Comparison of ENCODE assay signal across 18 cellular contexts in genomic region chr21:41402796-41403195, GRCh38. TPM values are rescaled to one million over a fixed set of nuclear protein-coding genes. Genes with fewer than 3 reads are reported as not detected.
DNase-seq lines count a peak whose midpoint lies in the region; ATAC-seq, FAIRE-seq and TF ChIP-seq lines count a peak whose summit lies in the region.
"Had no signal": no experiment of that assay in that cellular context is flagged by ENCODE, and none has a peak within 500 bp of the region (broad histone marks: within the 10 kb centered on the region; RNA-seq: fewer than 3 reads in every experiment).

No MANE protein-coding gene starts in this region.

- no peak overlapping the region for H2BK12ac ChIP-seq in neuronal stem cell (ENCODE audit: low read length)

- H2AK5ac ChIP-seq in neuronal stem cell (ENCODE audit: low read depth, low read length) = no peak overlapping the region

- H3K36me3 Mint-ChIP-seq in CD4-positive, alpha-beta T cell (ENCODE audit: low read depth) = peaks cover 96% of the 10 kb centered on the region

- peak; percentile 38; the same call in 1 of the 2 replicates for TF ChIP-seq POLR2A in GM12891 (IDR thresholded peaks at IDR 0.05; ENCODE audit: low read depth, low read length)

- no peak overlapping the region for H3K9ac ChIP-seq in neuronal stem cell (ENCODE audit: low read depth, low read length, poor library complexity)

- H3K27ac Mint-ChIP-seq in CD4-positive, alpha-beta T cell = no peak overlapping the region

- no peaks in the 10 kb centered on the region for H3K9me3 Mint-ChIP-seq in CD4-positive, alpha-beta T cell

- no peak overlapping the region for H2AFZ ChIP-seq in neuronal stem cell (ENCODE audit: low read length)

- H3K36me3 ChIP-seq in neuronal stem cell (replicated peaks in 1 of 2; ENCODE audit: control insufficient read depth in 2 of 2, insufficient read depth in 2 of 2, low read length in 2 of 2) (no peaks in the 10 kb centered on the region), WERI-Rb-1 (no peaks in the 10 kb centered on the region)
- H3K36me3 ChIP-seq: BE2C, HAP-1 had no signal

- no peaks in the 10 kb centered on the region for H3K27me3 ChIP-seq in CD4-positive, alpha-beta T cell (ENCODE audit: control insufficient read depth, insufficient read depth, low read length)
- H3K27me3 ChIP-seq in neuronal stem cell (ENCODE audit: control insufficient read depth in 3 of 3, insufficient read depth in 3 of 3, low read depth in 1 of 3, low read length in 3 of 3) (no peaks in the 10 kb centered on the region), WERI-Rb-1 (ENCODE audit: insufficient read depth, low read depth, severe bottlenecking) (no peaks in the 10 kb centered on the region)
- H3K27me3 ChIP-seq: BE2C had no signal

- H3K4me3 Mint-ChIP-seq in CD4-positive, alpha-beta T cell = no peak overlapping the region

- H3K14ac ChIP-seq in neuronal stem cell (ENCODE audit: low read length) = no peak overlapping the region

- DNase-seq in CD4-positive, alpha-beta T cell = no peak
- DNase-seq in GM12891 (ENCODE audit: insufficient read length, low spot score) = no peak
- DNase-seq in coronary artery (ENCODE audit: low spot score) = peak; percentile 56
- no peak for DNase-seq in neuronal stem cell (ENCODE audit: low spot score)
- DNase-seq in WERI-Rb-1 = no peak
- no peak for DNase-seq in NCI-H748 (lab: John Stamatoyannopoulos, UW; ENCODE audit: unreplicated experiment)
- DNase-seq in NCI-H524 treated with DMSO at 0.1 percent for 48 hours (lab: John Stamatoyannopoulos, UW) = no peak
- DNase-seq: ACHN; BE2C; C1 segment of cervical spinal cord; Caco-2; CD4-positive, CD25-positive, alpha-beta regulatory T cell had no signal

- no peaks in the 10 kb centered on the region for H3K9me3 ChIP-seq in CD4-positive, alpha-beta T cell (ENCODE audit: control insufficient read depth, low read length)
- H3K9me3 ChIP-seq in neuronal stem cell (replicated peaks in 1 of 2; ENCODE audit: control insufficient read depth in 2 of 2, insufficient read depth in 1 of 2, low read depth in 1 of 2, low read length in 2 of 2) (no peaks in the 10 kb centered on the region), WERI-Rb-1 (ENCODE audit: severe bottlenecking) (no peaks in the 10 kb centered on the region)
- H3K9me3 ChIP-seq: BE2C, Caco-2, HAP-1 had no signal

- H3K4me1 Mint-ChIP-seq in CD4-positive, alpha-beta T cell (ENCODE audit: low read depth) = no peaks in the 10 kb centered on the region
- H3K4me1 Mint-ChIP-seq: CD4-positive, CD25-positive, alpha-beta regulatory T cell had no signal

- POLR2A ChIA-PET in CD4-positive, alpha-beta T cell (lab: Charles Lee) = interaction anchor here (1.3 kb wide), 1 partner anchor 23 kb away, joined by 4 read pairs; no protein-coding TSS in a partner anchor

- no peaks in the 10 kb centered on the region for H3K4me1 ChIP-seq in neuronal stem cell (ENCODE audit: control insufficient read depth in 2 of 2, insufficient read depth in 1 of 2, low read depth in 1 of 2, low read length in 2 of 2)
- H3K4me1 ChIP-seq: BE2C, Caco-2, HAP-1 had no signal

- H3K4ac ChIP-seq in neuronal stem cell (ENCODE audit: low read length) = no peak overlapping the region

- H4K91ac ChIP-seq in neuronal stem cell (ENCODE audit: low read depth, low read length, poor library complexity) = no peak overlapping the region

- peak overlapping the region; percentile 86 for H3K18ac ChIP-seq in neuronal stem cell (ENCODE audit: low read length)

- no peaks in the 10 kb centered on the region for H3K27me3 Mint-ChIP-seq in CD4-positive, alpha-beta T cell
- H3K27me3 Mint-ChIP-seq: CD4-positive, CD25-positive, alpha-beta regulatory T cell had no signal

- H2BK5ac ChIP-seq in neuronal stem cell (ENCODE audit: low read length) = no peak overlapping the region

- CTCF ChIA-PET in CD4-positive, alpha-beta T cell (lab: Charles Lee) = no interaction called here

- WGBS in neuronal stem cell (ENCODE audit: extremely low coverage in 2 of 2, insufficient read length in 2 of 2, insufficient replicate concordance in 1 of 2), 2 donors = no CpG with 5 or more reads among the region's 10 CpGs

- H3K4me2 ChIP-seq in neuronal stem cell (ENCODE audit: insufficient read depth, low read length, poor library complexity, severe bottlenecking) = no peak overlapping the region

- peak overlapping the region; percentile 13 for H3K27ac ChIP-seq in CD4-positive, alpha-beta T cell (ENCODE audit: low read depth, low read length)
- no peak overlapping the region for H3K27ac ChIP-seq in coronary artery
- no peak overlapping the region for H3K27ac ChIP-seq in neuronal stem cell (replicated peaks; ENCODE audit: low read length)
- H3K27ac ChIP-seq in WERI-Rb-1 = no peak overlapping the region

- no peak overlapping the region for H2BK120ac ChIP-seq in neuronal stem cell (ENCODE audit: low read depth, low read length)

- no peak for FAIRE-seq in GM12891 (lab: Jason Lieb, UNC)
- FAIRE-seq: A204.1, D721Med, G401.6, H1, HepG2 had no signal

- H2BK15ac ChIP-seq in neuronal stem cell (ENCODE audit: low read length) = no peak overlapping the region

- intact Hi-C loops in CD4-positive, alpha-beta T cell (cut with DNase I, micrococcal nuclease) = no loop called here

- no peak for TF ChIP-seq CTCF in CD4-positive, alpha-beta T cell (IDR thresholded peaks at IDR 0.05)
- no peak for TF ChIP-seq CTCF in coronary artery (IDR thresholded peaks at IDR 0.05)
- TF ChIP-seq CTCF in WERI-Rb-1 (IDR thresholded peaks at IDR 0.05; ENCODE audit: low read depth, low read length) = no peak

- H3K4me3 ChIP-seq in coronary artery (no peak overlapping the region), neuronal stem cell (ENCODE audit: low read length in 2 of 2) (no peak overlapping the region), WERI-Rb-1 (ENCODE audit: low read depth, low read length) (no peak overlapping the region)
- H3K4me3 ChIP-seq: HAP-1 had no signal

- H4K8ac ChIP-seq in neuronal stem cell (ENCODE audit: low read depth, low read length) = no peak overlapping the region

- no peak overlapping the region for H3K23ac ChIP-seq in neuronal stem cell (ENCODE audit: low read depth, low read length, poor library complexity)

- peaks cover 4% of the 10 kb centered on the region for H3K79me1 ChIP-seq in neuronal stem cell (ENCODE audit: low read depth, low read length)

- no peak for ATAC-seq in CD4-positive, alpha-beta T cell (ENCODE audit: poor library complexity)
- ATAC-seq: HepG2 had no signal

TF ChIP-seq in GM12891, 5 proteins besides CTCF, POLR2A, EP300 and RAD21:
- TF ChIP-seq SPI1 (IDR thresholded peaks at IDR 0.05; ENCODE audit: low read depth, low read length) (no peak), POLR2AphosphoS5 (IDR thresholded peaks at IDR 0.05; ENCODE audit: low read depth, low read length) (peak; percentile 44; the same call in 1 of the 2 replicates)

RNA-seq across cellular contexts. Expression of gene MX1, which starts 23.2 kb away (rescaled TPM):
- total RNA-seq in CD4-positive, alpha-beta T cell = 10 to 100 TPM; 82.3 to 86.3 TPM
- 263 TPM for polyA plus RNA-seq in GM12891 (2012; ENCODE audit: low read depth, missing spikeins)
- 0.91 TPM for polyA plus RNA-seq in neuronal stem cell (2013, experiment 1 of 2)
- polyA plus RNA-seq in neuronal stem cell (2013, experiment 2 of 2) = 0.75 TPM

RNA-seq across cellular contexts. Expression of gene MX2, which starts 41.0 kb away (rescaled TPM):
- 10 to 100 TPM; 77.8 to 87.1 TPM for total RNA-seq in CD4-positive, alpha-beta T cell
- polyA plus RNA-seq in GM12891 (2012; ENCODE audit: low read depth, missing spikeins) = 53.3 TPM
- 3.2 TPM for polyA plus RNA-seq in neuronal stem cell (2013, experiment 1 of 2)
- polyA plus RNA-seq in neuronal stem cell (2013, experiment 2 of 2) = 3.5 TPM
